ENCODE assay signal across 20 cellular contexts in the genomic region with DNA sequence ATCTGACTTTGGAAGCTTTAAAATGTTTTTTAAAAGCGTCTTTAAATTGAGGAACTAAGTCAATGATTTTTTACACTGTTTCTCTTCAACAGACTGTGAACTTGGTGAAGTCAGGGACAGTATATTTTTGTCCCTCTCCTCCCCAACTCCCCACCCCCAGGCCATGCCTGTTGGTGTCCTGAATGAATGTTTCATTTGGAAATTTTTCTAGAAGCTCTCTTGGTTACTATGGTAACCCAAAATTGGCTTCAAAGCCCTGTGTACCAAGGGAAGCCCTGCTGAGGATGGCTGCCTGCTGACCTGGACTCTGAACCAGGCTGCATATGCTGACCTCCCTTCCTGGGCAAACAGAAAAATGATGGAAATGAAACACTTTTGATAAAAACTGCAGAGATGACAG.
"Had no signal": no experiment of that assay in that cellular context is flagged by ENCODE, and none has a peak within 500 bp of the region (broad histone marks: within the 10 kb centered on the region; RNA-seq: fewer than 3 reads in every experiment).

No MANE protein-coding gene starts in this region.

- DNase-seq: activated CD4-positive, alpha-beta memory T cell treated with anti-CD3 and anti-CD28 coated beads, Interleukin-2, amount 10 ng/mL, durations not matched to agents 7 days and 5 days; activated CD4-positive, alpha-beta T cell treated with anti-CD3 and anti-CD28 coated beads for 4 hours; activated naive CD4-positive, alpha-beta T cell; activated naive CD8-positive, alpha-beta T cell treated with anti-CD3 and anti-CD28 coated beads for 36 hours; activated T-cell treated with anti-CD3 and anti-CD28 coated beads, Interleukin-2, amount 50 U/mL, for 1 hour; amniotic stem cell; foreskin keratinocyte; glutamatergic neuron; kidney; left lung; ovary; spleen; stimulated activated CD4-positive, alpha-beta T cell treated with anti-CD3 and anti-CD28 coated beads, Interleukin-4, amount 100 ng/mL, for 4 hours; thyroid gland had no signal

- H3K4me1 Mint-ChIP-seq: activated CD4-positive, alpha-beta memory T cell treated with anti-CD3 and anti-CD28 coated beads, Interleukin-2, amount 10 ng/mL, durations not matched to agents 7 days and 5 days; activated naive CD8-positive, alpha-beta T cell treated with anti-CD3 and anti-CD28 coated beads for 36 hours; activated T-helper 17 cell treated with anti-CD3 and anti-CD28 coated beads, Interleukin-2, amount 50 U/mL, for 72 hours; WTC11 had no signal

- H3K4me1 ChIP-seq: foreskin keratinocyte, left lung, spleen had no signal

- H3K9me3 Mint-ChIP-seq: activated CD4-positive, alpha-beta memory T cell treated with anti-CD3 and anti-CD28 coated beads, Interleukin-2, amount 10 ng/mL, durations not matched to agents 7 days and 5 days; activated naive CD8-positive, alpha-beta T cell treated with anti-CD3 and anti-CD28 coated beads for 36 hours; activated T-helper 17 cell treated with anti-CD3 and anti-CD28 coated beads, Interleukin-2, amount 50 U/mL, for 72 hours; stimulated activated memory B cell treated with anti-CD40 and anti-IgM and Interleukin-4, amounts not matched to agents 10 μg/mL and 1 μg/mL and 100 μg/mL, for 72 hours; T-helper 2 cell treated with Interferon-gamma antibody and Interleukin-4, amounts not matched to agents 5 μg/mL and 100 μg/mL, for 36 hours; WTC11 had no signal

- ATAC-seq: activated T-helper 17 cell treated with anti-CD3 and anti-CD28 coated beads, Interleukin-2, amount 50 U/mL, for 72 hours; foreskin keratinocyte; left lung; stimulated activated memory B cell treated with anti-CD40 and anti-IgM and Interleukin-4, amounts not matched to agents 10 μg/mL and 1 μg/mL and 100 μg/mL, for 72 hours; WTC11 had no signal

- H3K4me3 Mint-ChIP-seq: activated CD4-positive, alpha-beta memory T cell treated with anti-CD3 and anti-CD28 coated beads, Interleukin-2, amount 10 ng/mL, durations not matched to agents 7 days and 5 days; activated naive CD8-positive, alpha-beta T cell treated with anti-CD3 and anti-CD28 coated beads for 36 hours; activated T-helper 17 cell treated with anti-CD3 and anti-CD28 coated beads, Interleukin-2, amount 50 U/mL, for 72 hours; stimulated activated memory B cell treated with anti-CD40 and anti-IgM and Interleukin-4, amounts not matched to agents 10 μg/mL and 1 μg/mL and 100 μg/mL, for 72 hours; T-helper 2 cell treated with Interferon-gamma antibody and Interleukin-4, amounts not matched to agents 5 μg/mL and 100 μg/mL, for 36 hours; WTC11 had no signal

- H3K4me3 ChIP-seq: cardiac muscle cell, dorsolateral prefrontal cortex, left lung, ovary, spleen, thyroid gland had no signal

- H3K27ac Mint-ChIP-seq: activated CD4-positive, alpha-beta memory T cell treated with anti-CD3 and anti-CD28 coated beads, Interleukin-2, amount 10 ng/mL, durations not matched to agents 7 days and 5 days; activated naive CD8-positive, alpha-beta T cell treated with anti-CD3 and anti-CD28 coated beads for 36 hours; activated T-helper 17 cell treated with anti-CD3 and anti-CD28 coated beads, Interleukin-2, amount 50 U/mL, for 72 hours; stimulated activated memory B cell treated with anti-CD40 and anti-IgM and Interleukin-4, amounts not matched to agents 10 μg/mL and 1 μg/mL and 100 μg/mL, for 72 hours; T-helper 2 cell treated with Interferon-gamma antibody and Interleukin-4, amounts not matched to agents 5 μg/mL and 100 μg/mL, for 36 hours; WTC11 had no signal

- H3K36me3 Mint-ChIP-seq: activated naive CD8-positive, alpha-beta T cell treated with anti-CD3 and anti-CD28 coated beads for 36 hours; stimulated activated memory B cell treated with anti-CD40 and anti-IgM and Interleukin-4, amounts not matched to agents 10 μg/mL and 1 μg/mL and 100 μg/mL, for 72 hours; WTC11 had no signal

- H3K9me3 ChIP-seq: left lung, ovary, spleen, thyroid gland had no signal

- H3K36me3 ChIP-seq: cardiac muscle cell, left lung, ovary, spleen, thyroid gland had no signal
